18 cellular contexts compared by ENCODE assay signal in genomic region chr14:101559250-101559623, GRCh38. TPM values are rescaled to one million over a fixed set of nuclear protein-coding genes. Genes with fewer than 3 reads are reported as not detected.
A peak's percentile ranks its signal among the peaks of the same experiment; 100 is the strongest.
DNase-seq lines count a peak whose midpoint lies in the region; ATAC-seq and TF ChIP-seq lines count a peak whose summit lies in the region.
"Had no signal": no experiment of that assay in that cellular context is flagged by ENCODE, and none has a peak within 500 bp of the region (broad histone marks: within the 10 kb centered on the region; RNA-seq: fewer than 3 reads in every experiment).

No MANE protein-coding gene starts in this region.

- H3K36me3 ChIP-seq in Caco-2 (ENCODE audit: control insufficient read depth, insufficient read depth, low read length) (no peaks in the 10 kb centered on the region; the same call in 1 of the 2 replicates), ascending aorta (no peaks in the 10 kb centered on the region), lower lobe of right lung (no peaks in the 10 kb centered on the region), gastrocnemius medialis (no peaks in the 10 kb centered on the region)

- peaks cover 14% of the 10 kb centered on the region; the same call in 1 of the 2 replicates for H3K4me1 ChIP-seq in Caco-2
- no peaks in the 10 kb centered on the region for H3K4me1 ChIP-seq in ascending aorta
- no peaks in the 10 kb centered on the region for H3K4me1 ChIP-seq in lower lobe of right lung
- no peaks in the 10 kb centered on the region for H3K4me1 ChIP-seq in gastrocnemius medialis

- H3K27me3 Mint-ChIP-seq in Caco-2 (ENCODE audit: insufficient read depth, unreplicated experiment): peaks cover 17% of the 10 kb centered on the region

- H3K27me3 ChIP-seq in Caco-2 (replicated peaks; ENCODE audit: control insufficient read depth, insufficient read depth, low read length) (peaks cover 3% of the 10 kb centered on the region; the same call in 1 of the 2 replicates), ascending aorta (peaks cover 24% of the 10 kb centered on the region), lower lobe of right lung (ENCODE audit: low read depth) (peaks cover 48% of the 10 kb centered on the region), gastrocnemius medialis (peaks cover 35 to 72% (median 52%) of the 10 kb centered on the region in 3 donors)

- H3K27ac Mint-ChIP-seq in Caco-2 (ENCODE audit: unreplicated experiment): no peak overlapping the region

- TF ChIP-seq POLR2A in gastrocnemius medialis (IDR thresholded peaks at IDR 0.05): no peak

- no peak overlapping the region for H3K27ac ChIP-seq in ascending aorta
- peak overlapping the region; percentile 72 for H3K27ac ChIP-seq in lower lobe of right lung
- H3K27ac ChIP-seq in gastrocnemius medialis: peak overlapping the region; percentile 56 to 61 (median 59)
- H3K27ac ChIP-seq: GM23248 had no signal

- peaks cover 5% of the 10 kb centered on the region; the same call in 1 of the 2 replicates for H3K9me3 ChIP-seq in Caco-2
- no peaks in the 10 kb centered on the region for H3K9me3 ChIP-seq in ascending aorta
- H3K9me3 ChIP-seq in lower lobe of right lung: peaks cover 12% of the 10 kb centered on the region
- no peaks in the 10 kb centered on the region for H3K9me3 ChIP-seq in gastrocnemius medialis

- no peak for ATAC-seq in lower lobe of right lung
- no peak for ATAC-seq in gastrocnemius medialis
- no peak for ATAC-seq in HG03095 (IDR thresholded peaks at IDR 0.05; ENCODE audit: unreplicated experiment)
- ATAC-seq in HG02938 (IDR thresholded peaks at IDR 0.05; ENCODE audit: unreplicated experiment): no peak
- no peak for ATAC-seq in GM21360 (IDR thresholded peaks at IDR 0.05; ENCODE audit: unreplicated experiment)

- CTCF ChIA-PET in Caco-2 (lab: Charles Lee): no interaction called here

- POLR2A ChIA-PET in Caco-2 (lab: Charles Lee): no interaction called here

- H3K4me3 Mint-ChIP-seq in Caco-2 (ENCODE audit: unreplicated experiment): no peak overlapping the region
- H3K4me3 Mint-ChIP-seq: activated naive CD8-positive, alpha-beta T cell had no signal

- in situ Hi-C loops in gastrocnemius medialis (cut with MboI; ENCODE audit: low sequenced_read_pairs in 4 of 4): no loop called here

- H3K36me3 Mint-ChIP-seq in Caco-2 (ENCODE audit: insufficient read depth, unreplicated experiment): no peaks in the 10 kb centered on the region
- H3K36me3 Mint-ChIP-seq: activated naive CD8-positive, alpha-beta T cell had no signal

- BruUV-seq in Caco-2 (replicated peaks; lab: Mats Ljungman, UMichigan): no TSS peak

- DNase-seq in Caco-2 (no peak), ascending aorta (ENCODE audit: low spot score in 2 of 2) (no peak), lower lobe of right lung (peak; percentile 38), gastrocnemius medialis (no peak), D341Med (ENCODE audit: low spot score) (no peak)
- DNase-seq: ACHN; activated CD4-positive, alpha-beta T cell treated with anti-CD3 and anti-CD28 coated beads for 1 hour; head of caudate nucleus; mammary epithelial cell; NCI-H146; NCI-H524 treated with DMSO at 0.1 percent for 48 hours had no signal

- H3K9me3 Mint-ChIP-seq in Caco-2 (ENCODE audit: unreplicated experiment): no peaks in the 10 kb centered on the region

- H3K4me3 ChIP-seq in Caco-2 (ENCODE audit: low read depth, low read length): peak overlapping the region; percentile 45
- peak overlapping the region; percentile 16 to 52 for H3K4me3 ChIP-seq in ascending aorta
- peak overlapping the region; percentile 58 for H3K4me3 ChIP-seq in lower lobe of right lung
- H3K4me3 ChIP-seq in gastrocnemius medialis: peak overlapping the region in 3 of 4 donors; percentile 35 to 50 (median 45)
- H3K4me3 ChIP-seq: GM23248 had no signal

- H3K4me1 Mint-ChIP-seq in Caco-2 (ENCODE audit: low read depth, unreplicated experiment): peaks cover 10% of the 10 kb centered on the region

- intact Hi-C loops in Caco-2 (cut with micrococcal nuclease; ENCODE audit: unreplicated experiment): no loop called here
- intact Hi-C loops in ascending aorta (cut with DNase I): no loop called here
- intact Hi-C loops in lower lobe of right lung (cut with DNase I): no loop called here
- intact Hi-C loops in gastrocnemius medialis (cut with DNase I; ENCODE audit: low total_unique reads): loop anchor here (2.0 to 10.0 kb wide), 2 partner anchors 376 to 894 kb away; no protein-coding TSS in a partner anchor

- TF ChIP-seq CTCF in Caco-2 (IDR thresholded peaks at IDR 0.05; ENCODE audit: insufficient read depth in 1 of 2, low read depth in 1 of 2, low read length in 1 of 2, severe bottlenecking in 1 of 2, unreplicated experiment in 1 of 2): no peak
- TF ChIP-seq CTCF in ascending aorta (IDR thresholded peaks at IDR 0.05): no peak
- TF ChIP-seq CTCF in lower lobe of right lung (IDR thresholded peaks at IDR 0.05): no peak
- no peak for TF ChIP-seq CTCF in gastrocnemius medialis (IDR thresholded peaks at IDR 0.05 in 4 of 5, conservative IDR thresholded peaks at IDR 0.05 in 1 of 5)

RNA-seq across cellular contexts. Expression of gene DIO3, which starts 2.1 kb away (rescaled TPM):
- total RNA-seq in Caco-2 (2022) (0.41 and 0.53 TPM in 2 replicates), ascending aorta (not detected), lower lobe of right lung (1.9 TPM), gastrocnemius medialis (1 to 10 TPM in 3 of 4 donors, not detected in 1; 1.0 to 2.3 (median 1.0) TPM)
- total RNA-seq: cardiac septum; GM23248; mammary epithelial cell; T-helper 1 cell treated with Interleukin-12 subunit alpha and Interleukin-12 subunit beta and Interleukin-4 antibody, amounts not matched to agents 30 ng/mL and 1 ng/mL, for 36 hours had no signal

Comparison
In these comparisons a context has a peak if more than half of its experiments do, and no peak if none do; other contexts are left out.
1. H3K27ac ChIP-seq: peak in lower lobe of right lung (single experiment) and gastrocnemius medialis (4 of 4); none in ascending aorta (0 of 2).
2. Peak in every context shown above with its lines, with median percentiles within 50 percentile points of each other: H3K4me3 ChIP-seq.